In the genomic region with DNA sequence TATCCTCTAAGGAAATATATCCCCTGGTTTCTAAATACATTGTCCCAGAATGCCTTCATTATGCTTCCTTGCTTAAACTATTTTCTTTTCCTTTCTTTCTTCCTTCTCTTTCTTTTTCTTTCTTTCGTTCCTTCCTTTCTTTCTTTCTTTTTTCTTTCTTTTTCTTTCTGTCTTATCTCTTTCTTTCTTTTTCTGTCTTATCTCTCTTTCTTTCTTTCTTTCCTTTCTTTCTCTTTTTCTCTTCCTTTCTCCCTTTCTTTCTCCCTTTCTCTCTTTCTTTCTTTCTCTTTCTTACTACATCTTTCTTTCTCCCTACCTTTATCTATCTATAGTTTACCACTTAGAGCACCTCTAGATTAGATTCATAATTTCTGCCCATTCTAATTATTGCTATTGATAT, we compare ENCODE assay signal across 25 cellular contexts.
"Had no signal": no experiment of that assay in that cellular context is flagged by ENCODE, and none has a peak within 500 bp of the region (broad histone marks: within the 10 kb centered on the region; RNA-seq: fewer than 3 reads in every experiment).

No MANE protein-coding gene starts in this region.

- H3K36me3 ChIP-seq: colonic mucosa, esophagus squamous epithelium, gastrocnemius medialis, heart right ventricle, left lung, lower lobe of right lung had no signal

- ATAC-seq: effector memory CD8-positive, alpha-beta T cell; esophagus mucosa; gastrocnemius medialis; heart right ventricle; left cardiac atrium; left lung; left ventricle myocardium superior; lower lobe of right lung; mucosa of descending colon had no signal

- H3K27me3 ChIP-seq: colonic mucosa, esophagus squamous epithelium, gastrocnemius medialis, heart right ventricle, left lung had no signal

- H3K4me1 ChIP-seq: colonic mucosa, esophagus squamous epithelium, gastrocnemius medialis, heart right ventricle, left lung, lower lobe of right lung had no signal

- H3K9me3 ChIP-seq: colonic mucosa, esophagus squamous epithelium, gastrocnemius medialis, mucosa of descending colon had no signal

- H3K4me3 ChIP-seq: colonic mucosa, esophagus squamous epithelium, gastrocnemius medialis, heart right ventricle, left lung, lower lobe of right lung, mucosa of descending colon had no signal

- DNase-seq: colonic mucosa; cortex of kidney; effector CD8-positive, alpha-beta T cell; effector memory CD8-positive, alpha-beta T cell; endodermal cell; erythroblast; esophagus squamous epithelium; foreskin fibroblast; foreskin melanocyte; gastrocnemius medialis; glutamatergic neuron; head of caudate nucleus; heart right ventricle; hippocampal formation; left cardiac atrium; left lung; left ventricle myocardium superior; lower lobe of right lung; mesenchymal stem cell; mucosa of descending colon; naive B cell had no signal

- H3K27me3 Mint-ChIP-seq: dendritic cell treated with granulocyte-macrophage colony-stimulating factor and Interleukin-4, amounts not matched to agents 40 ng/mL and 50 ng/mL, for 4 days; effector memory CD8-positive, alpha-beta T cell; naive B cell had no signal

- H3K27ac Mint-ChIP-seq: dendritic cell treated with granulocyte-macrophage colony-stimulating factor and Interleukin-4, amounts not matched to agents 40 ng/mL and 50 ng/mL, for 4 days; effector memory CD8-positive, alpha-beta T cell; endodermal cell; mesothelial cell of epicardium; naive B cell had no signal

- H3K36me3 Mint-ChIP-seq: mesothelial cell of epicardium, naive B cell had no signal

- H3K4me3 Mint-ChIP-seq: dendritic cell treated with granulocyte-macrophage colony-stimulating factor and Interleukin-4, amounts not matched to agents 40 ng/mL and 50 ng/mL, for 4 days; effector memory CD8-positive, alpha-beta T cell; endodermal cell; mesothelial cell of epicardium; naive B cell had no signal

- H3K4me1 Mint-ChIP-seq: endodermal cell, mesothelial cell of epicardium, naive B cell had no signal

- H3K27ac ChIP-seq: colonic mucosa, epithelial cell of prostate, esophagus squamous epithelium, gastrocnemius medialis, heart right ventricle, left lung, lower lobe of right lung had no signal
